In genomic region chr1:193448682-193449461, GRCh38 we compare ENCODE assay signal across 9 cellular contexts.
DNase-seq lines count a peak whose midpoint lies in the region; ATAC-seq, FAIRE-seq and TF ChIP-seq lines count a peak whose summit lies in the region.
"Had no signal": no experiment of that assay in that cellular context is flagged by ENCODE, and none has a peak within 500 bp of the region (broad histone marks: within the 10 kb centered on the region; RNA-seq: fewer than 3 reads in every experiment).

No MANE protein-coding gene starts in this region.

- H3K4me2 ChIP-seq in Karpas-422 (ENCODE audit: low read depth, low read length, poor library complexity, severe bottlenecking): no peak overlapping the region

- no peaks in the 10 kb centered on the region for H3K79me2 ChIP-seq in Karpas-422 (ENCODE audit: low read length)

- H2AFZ ChIP-seq in Karpas-422 (ENCODE audit: low read length): no peak overlapping the region

- no peak overlapping the region for H3K4me3 ChIP-seq in Karpas-422 (ENCODE audit: low read length)
- no peak overlapping the region for H3K4me3 ChIP-seq in ovary
- H3K4me3 ChIP-seq: gastrocnemius medialis had no signal

- TF ChIP-seq CTCF in foreskin keratinocyte (conservative IDR thresholded peaks at IDR 0.05) (no peak), ovary (IDR thresholded peaks at IDR 0.05) (no peak)

- DNase-seq in Karpas-422 (peak; percentile 43), foreskin keratinocyte (no peak), nucleus accumbens (lab: John Stamatoyannopoulos, UW) (no peak), RCC 7860 (ENCODE audit: low spot score) (no peak), ovary (no peak), NCI-H1436 (lab: John Stamatoyannopoulos, UW) (no peak)
- DNase-seq: gastrocnemius medialis had no signal

- ATAC-seq in GM18511 (IDR thresholded peaks at IDR 0.05; ENCODE audit: unreplicated experiment): peak; percentile 94
- ATAC-seq in GM21737 (IDR thresholded peaks at IDR 0.05; ENCODE audit: unreplicated experiment): peak; percentile 93
- ATAC-seq in foreskin keratinocyte: peak; percentile 8
- ATAC-seq: gastrocnemius medialis had no signal

- WGBS in ovary, 3 donors: 66 to 83% (median 77%) methylated on average over 5 of the region's 5 CpGs

- H3K36me3 ChIP-seq in Karpas-422 (ENCODE audit: insufficient read depth, low read length) (no peaks in the 10 kb centered on the region), ovary (no peaks in the 10 kb centered on the region)
- H3K36me3 ChIP-seq: gastrocnemius medialis had no signal

- TF ChIP-seq EP300 in ovary (IDR thresholded peaks at IDR 0.05): no peak

- intact Hi-C loops in ovary (cut with DNase I): no loop called here

- no peaks in the 10 kb centered on the region for H3K9me2 ChIP-seq in Karpas-422 (replicated peaks; ENCODE audit: insufficient read depth, low read length)

- H3K9me3 ChIP-seq in Karpas-422 (ENCODE audit: low read length): no peaks in the 10 kb centered on the region
- H3K9me3 ChIP-seq in ovary: no peaks in the 10 kb centered on the region
- H3K9me3 ChIP-seq: gastrocnemius medialis had no signal

- no peak overlapping the region for H3K27ac ChIP-seq in Karpas-422 (ENCODE audit: low read length)
- no peak overlapping the region for H3K27ac ChIP-seq in foreskin keratinocyte
- no peak overlapping the region for H3K27ac ChIP-seq in ovary
- H3K27ac ChIP-seq: gastrocnemius medialis had no signal

- H3K27me3 ChIP-seq in Karpas-422 (ENCODE audit: low read length) (no peaks in the 10 kb centered on the region), foreskin keratinocyte (no peaks in the 10 kb centered on the region), ovary (no peaks in the 10 kb centered on the region)
- H3K27me3 ChIP-seq: gastrocnemius medialis had no signal

- H3K4me1 ChIP-seq in Karpas-422 (ENCODE audit: low read length): peaks cover 10% of the 10 kb centered on the region
- H3K4me1 ChIP-seq in foreskin keratinocyte: no peaks in the 10 kb centered on the region
- no peaks in the 10 kb centered on the region for H3K4me1 ChIP-seq in ovary (ENCODE audit: insufficient read depth)
- H3K4me1 ChIP-seq: gastrocnemius medialis had no signal

- TF ChIP-seq POLR2A in ovary (IDR thresholded peaks at IDR 0.05): no peak

- H4K20me1 ChIP-seq in Karpas-422 (ENCODE audit: insufficient read depth, low read depth, low read length): no peaks in the 10 kb centered on the region

- no peak for FAIRE-seq in RCC 7860 (lab: Jason Lieb, UNC)

- H3K9ac ChIP-seq in Karpas-422 (ENCODE audit: low read length): no peak overlapping the region

Comparison
In these comparisons a context has a peak if more than half of its experiments do, and no peak if none do; other contexts are left out.
1. ATAC-seq: peak in every context shown above with its lines; median percentile 94 in GM18511; 93 in GM21737; 8 in foreskin keratinocyte.